ENCODE assay signal across 13 cellular contexts in genomic region chr2:95670167-95670566, GRCh38.
DNase-seq lines count a peak whose midpoint lies in the region; ATAC-seq and TF ChIP-seq lines count a peak whose summit lies in the region.
"Had no signal": no experiment of that assay in that cellular context is flagged by ENCODE, and none has a peak within 500 bp of the region (broad histone marks: within the 10 kb centered on the region; RNA-seq: fewer than 3 reads in every experiment).

No MANE protein-coding gene starts in this region.

- peak overlapping the region in 1 of 2 donors; percentile 8 for H3K27ac Mint-ChIP-seq in effector memory CD8-positive, alpha-beta T cell
- H3K27ac Mint-ChIP-seq: brain; CD8-positive, alpha-beta T cell; stimulated activated naive B cell treated with anti-CD40 and anti-IgM and Interleukin-4, amounts not matched to agents 10 μg/mL and 1 μg/mL and 100 μg/mL, for 72 hours had no signal

- no peak overlapping the region for H3K14ac ChIP-seq in mesenchymal stem cell (ENCODE audit: low read length in 2 of 2)

- no peak overlapping the region for H2AK5ac ChIP-seq in mesenchymal stem cell (ENCODE audit: low read length, severe bottlenecking)

- no peak overlapping the region for H3K4me2 ChIP-seq in mesenchymal stem cell (ENCODE audit: low read length, poor library complexity, severe bottlenecking)
- H3K4me2 ChIP-seq: smooth muscle cell had no signal

- peaks cover 4 to 7% of the 10 kb centered on the region in 2 donors for H3K4me1 Mint-ChIP-seq in effector memory CD8-positive, alpha-beta T cell (ENCODE audit: low read depth in 2 of 2)
- H3K4me1 Mint-ChIP-seq: brain had no signal

- H3K27ac ChIP-seq in KOPT-K1 (ENCODE audit: low read depth, low read length, poor library complexity, severe bottlenecking): peak overlapping the region; percentile 91
- no peak overlapping the region for H3K27ac ChIP-seq in mesenchymal stem cell (ENCODE audit: low read length, poor library complexity, severe bottlenecking)

- no peaks in the 10 kb centered on the region for H3K79me1 ChIP-seq in mesenchymal stem cell (replicated peaks; ENCODE audit: low read length, poor library complexity, severe bottlenecking)

- no peak overlapping the region for H4K8ac ChIP-seq in mesenchymal stem cell (ENCODE audit: low read length)

- TF ChIP-seq CTCF in cardiac fibroblast (IDR thresholded peaks at IDR 0.05; ENCODE audit: low read depth, low read length): no peak

- no peak overlapping the region for H2BK15ac ChIP-seq in mesenchymal stem cell (ENCODE audit: low read depth, poor library complexity, severe bottlenecking)

- H3K4me3 ChIP-seq in cardiac fibroblast (replicated peaks in 1 of 2; ENCODE audit: low read depth in 2 of 2, low read length in 2 of 2): no peak overlapping the region
- H3K4me3 ChIP-seq in mesenchymal stem cell (ENCODE audit: insufficient read depth in 1 of 2, low read depth in 1 of 2, low read length in 2 of 2): no peak overlapping the region
- H3K4me3 ChIP-seq: smooth muscle cell had no signal

- ATAC-seq in left colon (no peak), HG02763 (IDR thresholded peaks at IDR 0.05; ENCODE audit: unreplicated experiment) (no peak)
- no peak for ATAC-seq in effector memory CD8-positive, alpha-beta T cell (replicated peaks)
- ATAC-seq: CD8-positive, alpha-beta T cell had no signal

- no peak overlapping the region for H3K23ac ChIP-seq in mesenchymal stem cell (ENCODE audit: low read length in 2 of 2)

- H3K4me1 ChIP-seq in mesenchymal stem cell (ENCODE audit: control insufficient read depth, insufficient read depth, low read depth, low read length): peaks cover 1% of the 10 kb centered on the region

- 14% methylated on average over 1 of the region's 2 CpGs for WGBS in mesenchymal stem cell

- H3K36me3 Mint-ChIP-seq in effector memory CD8-positive, alpha-beta T cell (ENCODE audit: insufficient read depth): no peaks in the 10 kb centered on the region
- H3K36me3 Mint-ChIP-seq: brain; CD8-positive, alpha-beta T cell; stimulated activated naive B cell treated with anti-CD40 and anti-IgM and Interleukin-4, amounts not matched to agents 10 μg/mL and 1 μg/mL and 100 μg/mL, for 72 hours had no signal

- no peak overlapping the region for H3K18ac ChIP-seq in mesenchymal stem cell (ENCODE audit: low read depth in 1 of 2, low read length in 2 of 2)

- no peak overlapping the region for H2BK120ac ChIP-seq in mesenchymal stem cell (ENCODE audit: low read depth, low read length)

- no peaks in the 10 kb centered on the region for H3K9me3 Mint-ChIP-seq in effector memory CD8-positive, alpha-beta T cell
- H3K9me3 Mint-ChIP-seq: brain; CD8-positive, alpha-beta T cell; stimulated activated naive B cell treated with anti-CD40 and anti-IgM and Interleukin-4, amounts not matched to agents 10 μg/mL and 1 μg/mL and 100 μg/mL, for 72 hours had no signal

- H2BK12ac ChIP-seq in mesenchymal stem cell (ENCODE audit: low read length in 2 of 2): no peak overlapping the region

- peaks cover 46 to 54% of the 10 kb centered on the region in 2 donors for H3K27me3 Mint-ChIP-seq in effector memory CD8-positive, alpha-beta T cell

- DNase-seq in Daoy (ENCODE audit: low read depth) (peak; percentile 12), cardiac fibroblast (ENCODE audit: low read depth in 2 of 2) (peak; percentile 20 to 39), mesenchymal stem cell (no peak), cerebellar nuclear complex (lab: John Stamatoyannopoulos, UW) (no peak), left colon (no peak)
- DNase-seq in effector memory CD8-positive, alpha-beta T cell: no peak
- DNase-seq: activated gamma-delta T cell; CD8-positive, alpha-beta T cell; stimulated activated naive B cell treated with anti-CD40 and anti-IgM and Interleukin-4, amounts not matched to agents 10 μg/mL and 1 μg/mL and 100 μg/mL, for 72 hours had no signal

- peaks cover 0 to 11% of the 10 kb centered on the region in 2 experiments for H3K27me3 ChIP-seq in mesenchymal stem cell (ENCODE audit: control insufficient read depth in 1 of 2, insufficient read depth in 1 of 2, low read length in 2 of 2)

- H3K9ac ChIP-seq in mesenchymal stem cell (ENCODE audit: low read length): peak overlapping the region; percentile 24

- no peak overlapping the region for H4K91ac ChIP-seq in mesenchymal stem cell (ENCODE audit: low read length)

- no peak overlapping the region for H2AFZ ChIP-seq in mesenchymal stem cell (ENCODE audit: low read depth, low read length)

- intact Hi-C loops in left colon (cut with DNase I, micrococcal nuclease): no loop called here

- H3K4me3 Mint-ChIP-seq in effector memory CD8-positive, alpha-beta T cell: no peak overlapping the region
- H3K4me3 Mint-ChIP-seq: brain; CD8-positive, alpha-beta T cell; stimulated activated naive B cell treated with anti-CD40 and anti-IgM and Interleukin-4, amounts not matched to agents 10 μg/mL and 1 μg/mL and 100 μg/mL, for 72 hours had no signal

- no peaks in the 10 kb centered on the region for H3K9me3 ChIP-seq in KOPT-K1 (ENCODE audit: insufficient read depth, low read length, poor library complexity, severe bottlenecking)
- H3K9me3 ChIP-seq in mesenchymal stem cell (ENCODE audit: control insufficient read depth, low read length): no peaks in the 10 kb centered on the region

- H3K4ac ChIP-seq in mesenchymal stem cell (ENCODE audit: low read depth in 1 of 2, low read length in 2 of 2): no peak overlapping the region

- H3K36me3 ChIP-seq in KOPT-K1 (ENCODE audit: insufficient read depth, low read length): no peaks in the 10 kb centered on the region
- H3K36me3 ChIP-seq in mesenchymal stem cell (ENCODE audit: control insufficient read depth in 1 of 2, insufficient read depth in 2 of 2, low read depth in 1 of 2, low read length in 2 of 2): no peaks in the 10 kb centered on the region

- no peak overlapping the region for H2BK5ac ChIP-seq in mesenchymal stem cell (ENCODE audit: low read depth, low read length, poor library complexity, severe bottlenecking)

Comparison
In these comparisons a context has a peak if more than half of its experiments do, and no peak if none do; other contexts are left out.
1. DNase-seq: peak in Daoy (single experiment) and cardiac fibroblast (2 of 2); none in mesenchymal stem cell (single experiment), cerebellar nuclear complex (0 of 2), left colon (0 of 2) and effector memory CD8-positive, alpha-beta T cell (0 of 3).